7 cellular contexts compared by ENCODE assay signal in the genomic region with DNA sequence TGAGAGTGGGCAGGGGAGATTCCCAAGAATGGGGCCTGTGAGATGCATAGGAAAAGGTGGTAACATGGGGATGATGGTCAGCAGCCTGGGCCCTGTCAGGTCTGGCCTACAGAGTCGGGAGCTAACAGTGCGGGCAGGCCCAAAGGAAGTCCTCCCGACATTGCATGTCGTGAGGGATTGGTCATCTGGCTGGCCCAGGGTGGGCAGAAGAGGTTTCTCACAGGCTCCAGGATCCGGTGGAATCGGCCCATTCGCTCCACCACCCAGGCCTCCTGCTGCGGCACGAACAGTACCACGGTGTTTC. TPM values are rescaled to one million over a fixed set of nuclear protein-coding genes. Genes with fewer than 3 reads are reported as not detected.
DNase-seq lines count a peak whose midpoint lies in the region; ATAC-seq and TF ChIP-seq lines count a peak whose summit lies in the region.

No MANE protein-coding gene starts in this region.

- H2AFZ ChIP-seq in OCI-LY3 (ENCODE audit: low read depth, low read length) (peak overlapping the region; percentile 90), neural cell (ENCODE audit: low read depth, low read length) (peak overlapping the region; percentile 75)

- no peak for DNase-seq in endodermal cell
- no peak for DNase-seq in mesenteric fat pad (ENCODE audit: low spot score)
- no peak for DNase-seq in pons (ENCODE audit: low spot score)

- H3K79me2 ChIP-seq in OCI-LY3 (ENCODE audit: low read length), result peaks cover 19% of the 10 kb centered on the region
- H3K79me2 ChIP-seq in neural cell (replicated peaks; ENCODE audit: insufficient read depth, low read length), result peaks cover 11% of the 10 kb centered on the region

- H3K27ac ChIP-seq in OCI-LY3 (ENCODE audit: low read length) (peak overlapping the region; percentile 56), endodermal cell (ENCODE audit: low read depth, low read length) (peak overlapping the region; percentile 87), neural cell (ENCODE audit: low read length) (peak overlapping the region; percentile 91)

- TF ChIP-seq RAD21 in neural cell (conservative IDR thresholded peaks at IDR 0.05), result no peak

- H3K9me2 ChIP-seq in neural cell (ENCODE audit: insufficient read depth, low read length), result no peaks in the 10 kb centered on the region

- peak overlapping the region; percentile 97 for H3K4me3 Mint-ChIP-seq in endodermal cell

- H3K27me3 Mint-ChIP-seq in endodermal cell (ENCODE audit: insufficient read depth), result no peaks in the 10 kb centered on the region

- no peaks in the 10 kb centered on the region for H3K9me3 Mint-ChIP-seq in endodermal cell

- no peaks in the 10 kb centered on the region for H3K9me3 ChIP-seq in OCI-LY3 (ENCODE audit: insufficient read depth, low read length)
- H3K9me3 ChIP-seq in endodermal cell (ENCODE audit: control insufficient read depth, low read length), result no peaks in the 10 kb centered on the region
- H3K9me3 ChIP-seq in neural cell (ENCODE audit: low read length), result no peaks in the 10 kb centered on the region

- peaks cover 49% of the 10 kb centered on the region for H3K36me3 Mint-ChIP-seq in endodermal cell (ENCODE audit: low read depth)

- H3F3A ChIP-seq in neural cell (ENCODE audit: insufficient read depth, low read length, poor library complexity, severe bottlenecking), result peaks cover 7% of the 10 kb centered on the region

- H3K36me3 ChIP-seq in OCI-LY3 (replicated peaks; ENCODE audit: low read depth, low read length), result peaks cover 19% of the 10 kb centered on the region
- H3K36me3 ChIP-seq in endodermal cell (ENCODE audit: control insufficient read depth, insufficient read depth, low read length), result peaks cover 58% of the 10 kb centered on the region
- H3K36me3 ChIP-seq in neural cell (ENCODE audit: insufficient read depth, low read length), result no peaks in the 10 kb centered on the region

- H3K4me1 Mint-ChIP-seq in endodermal cell, result peaks cover 13% of the 10 kb centered on the region

- H3K27ac Mint-ChIP-seq in endodermal cell, result peak overlapping the region; percentile 99

- 8 to 10% methylated on average over 10 of the region's 10 CpGs for WGBS in endodermal cell (ENCODE audit: insufficient coverage in 1 of 2, insufficient read length in 1 of 2), 2 experiments

- peak overlapping the region; percentile 97 for H3K4me3 ChIP-seq in OCI-LY3 (ENCODE audit: low read length)
- peak overlapping the region; percentile 90 for H3K4me3 ChIP-seq in endodermal cell (ENCODE audit: low read length)
- H3K4me3 ChIP-seq in neural cell (ENCODE audit: low read length), result peak overlapping the region; percentile 77

- H3K4me1 ChIP-seq in OCI-LY3 (ENCODE audit: low read length) (peaks cover 13% of the 10 kb centered on the region), endodermal cell (ENCODE audit: control insufficient read depth, insufficient read depth, low read length) (peaks cover 6% of the 10 kb centered on the region)

- peak overlapping the region; percentile 96 for H3K9ac ChIP-seq in OCI-LY3 (ENCODE audit: low read length)
- H3K9ac ChIP-seq in endodermal cell (ENCODE audit: extremely low read depth, low read length, poor library complexity, severe bottlenecking), result peak overlapping the region; percentile 94
- peak overlapping the region; percentile 72 for H3K9ac ChIP-seq in neural cell (ENCODE audit: low read length)

- TF ChIP-seq EP300 in neural cell (conservative IDR thresholded peaks at IDR 0.05; ENCODE audit: poor library complexity, severe bottlenecking), result no peak

- H3K4me2 ChIP-seq in OCI-LY3 (ENCODE audit: low read length) (peak overlapping the region; percentile 95), neural cell (ENCODE audit: low read length) (peak overlapping the region; percentile 67)

- H3K27me3 ChIP-seq in OCI-LY3 (ENCODE audit: low read depth, low read length), result no peaks in the 10 kb centered on the region
- no peaks in the 10 kb centered on the region for H3K27me3 ChIP-seq in endodermal cell (ENCODE audit: control insufficient read depth, insufficient read depth, low read length, poor library complexity, severe bottlenecking)
- H3K27me3 ChIP-seq in neural cell (ENCODE audit: insufficient read depth, low read depth, low read length), result no peaks in the 10 kb centered on the region

- TF ChIP-seq CTCF in OCI-LY3 (IDR thresholded peaks at IDR 0.05; ENCODE audit: low read depth, low read length), result no peak
- no peak for TF ChIP-seq CTCF in endodermal cell (conservative IDR thresholded peaks at IDR 0.05)
- no peak for TF ChIP-seq CTCF in neural cell (IDR thresholded peaks at IDR 0.05; ENCODE audit: poor library complexity, severe bottlenecking)

- H4K20me1 ChIP-seq in OCI-LY3 (ENCODE audit: insufficient read depth, low read length) (no peaks in the 10 kb centered on the region), neural cell (ENCODE audit: insufficient read depth) (no peaks in the 10 kb centered on the region)

- ATAC-seq in GM21528 (IDR thresholded peaks at IDR 0.05; ENCODE audit: low FRiP score, unreplicated experiment) (peak; percentile 3), HG02610 (IDR thresholded peaks at IDR 0.05; ENCODE audit: unreplicated experiment) (no peak)

TF ChIP-seq in neural cell, 6 proteins besides CTCF, POLR2A, EP300 and RAD21:
- no peak for TF ChIP-seq EZH2 (IDR thresholded peaks at IDR 0.05; ENCODE audit: borderline replicate concordance, insufficient read depth, low read length, poor library complexity, severe bottlenecking)
TF ChIP-seq in neural cell: peak in this region for 0.

RNA-seq across cellular contexts. Expression of a gene that starts 0.5 kb away (rescaled TPM):
- total RNA-seq in endodermal cell, result 100 to 1,000 TPM; 158 to 201 TPM
- 126 TPM for polyA plus RNA-seq in endodermal cell (2013, experiment 1 of 2)
- polyA plus RNA-seq in endodermal cell (2013, experiment 2 of 2), result 118 TPM
- polyA plus RNA-seq in neural cell, result 98.3 and 98.5 TPM in 2 replicates
- 41.6 and 47.2 TPM in 2 replicates for polyA minus RNA-seq in neural cell
- total RNA-seq in mesenteric fat pad, result 95.4 TPM

RNA-seq across cellular contexts. Expression of a gene that starts 6.0 kb away (rescaled TPM):
- total RNA-seq in endodermal cell (10 to 100 TPM; 29.6 to 34.9 TPM), mesenteric fat pad (15.2 TPM)
- 21.1 TPM for polyA plus RNA-seq in endodermal cell (2013, experiment 1 of 2)
- polyA plus RNA-seq in endodermal cell (2013, experiment 2 of 2), result 21.6 TPM
- polyA plus RNA-seq in neural cell, result 7.9 and 8.5 TPM in 2 replicates
- 9.5 and 10.2 TPM in 2 replicates for polyA minus RNA-seq in neural cell

RNA-seq across cellular contexts. Expression of a gene that starts 13.2 kb away (rescaled TPM):
- total RNA-seq in endodermal cell, result 10 to 100 TPM; 21.1 to 22.7 TPM
- 28.0 TPM for polyA plus RNA-seq in endodermal cell (2013, experiment 1 of 2)
- 30.0 TPM for polyA plus RNA-seq in endodermal cell (2013, experiment 2 of 2)
- polyA plus RNA-seq in neural cell, result 28.9 and 34.1 TPM in 2 replicates
- polyA minus RNA-seq in neural cell, result 21.2 and 23.7 TPM in 2 replicates
- total RNA-seq in mesenteric fat pad, result 27.7 TPM

RNA-seq across cellular contexts. Expression of a gene that starts 22.7 kb away (rescaled TPM):
- total RNA-seq in endodermal cell (100 to 1,000 TPM in 1 of 2 donors, 10 to 100 TPM in 1; 94.7 to 112 TPM), mesenteric fat pad (11.3 TPM)
- 63.6 TPM for polyA plus RNA-seq in endodermal cell (2013, experiment 1 of 2)
- 51.9 TPM for polyA plus RNA-seq in endodermal cell (2013, experiment 2 of 2)
- polyA plus RNA-seq in neural cell, result 56.0 and 70.8 TPM in 2 replicates
- polyA minus RNA-seq in neural cell, result 32.9 and 42.6 TPM in 2 replicates

RNA-seq across cellular contexts. Expression of a gene that starts 30.0 kb away (rescaled TPM):
- 100 to 1,000 TPM; 497 to 510 TPM for total RNA-seq in endodermal cell
- polyA plus RNA-seq in endodermal cell (2013, experiment 1 of 2), result 225 TPM
- polyA plus RNA-seq in endodermal cell (2013, experiment 2 of 2), result 232 TPM
- polyA plus RNA-seq in neural cell, result 139 and 157 TPM in 2 replicates
- 226 and 254 TPM in 2 replicates for polyA minus RNA-seq in neural cell
- total RNA-seq in mesenteric fat pad, result 280 TPM
